In the genomic region with DNA sequence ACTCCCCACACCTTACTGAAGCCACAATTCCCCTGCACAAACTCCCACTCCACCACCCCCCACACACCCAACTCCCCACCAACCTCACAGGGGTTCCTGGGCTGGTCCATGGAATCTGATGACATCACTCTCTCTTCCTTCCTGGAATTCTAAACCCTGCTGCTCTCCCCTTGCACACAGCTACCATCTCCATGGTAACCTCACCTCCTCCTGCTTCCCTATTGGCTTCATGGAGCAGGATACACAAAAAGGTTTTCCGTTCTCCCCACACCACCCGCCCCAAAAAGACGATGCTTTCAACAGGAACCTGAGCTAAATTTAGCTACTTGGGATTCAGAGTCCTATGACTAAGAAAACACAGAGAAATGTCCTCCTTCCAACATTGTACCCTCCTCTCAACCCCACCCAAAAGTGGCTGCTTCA, we compare ENCODE assay signal across 8 cellular contexts.
A peak's percentile ranks its signal among the peaks of the same experiment; 100 is the strongest.
DNase-seq lines count a peak whose midpoint lies in the region; ATAC-seq, FAIRE-seq and TF ChIP-seq lines count a peak whose summit lies in the region.

No MANE protein-coding gene starts in this region.

- no peaks in the 10 kb centered on the region for H3K36me3 ChIP-seq in mesenchymal stem cell (ENCODE audit: control insufficient read depth in 1 of 2, insufficient read depth in 2 of 2, low read depth in 1 of 2, low read length in 2 of 2)

- no peak overlapping the region for H3K4ac ChIP-seq in mesenchymal stem cell (ENCODE audit: low read depth in 1 of 2, low read length in 2 of 2)

- no peak overlapping the region for H3K23ac ChIP-seq in mesenchymal stem cell (ENCODE audit: low read length in 2 of 2)

- peak overlapping the region in 1 of 2 experiments; percentile 52 for H3K18ac ChIP-seq in mesenchymal stem cell (ENCODE audit: low read depth in 1 of 2, low read length in 2 of 2)

- H2BK5ac ChIP-seq in mesenchymal stem cell (ENCODE audit: low read depth, low read length, poor library complexity, severe bottlenecking) = no peak overlapping the region

- no peaks in the 10 kb centered on the region for H3K27me3 ChIP-seq in mesenchymal stem cell (ENCODE audit: control insufficient read depth in 1 of 2, insufficient read depth in 1 of 2, low read length in 2 of 2)

- peak overlapping the region; percentile 70 for H2AK5ac ChIP-seq in mesenchymal stem cell (ENCODE audit: low read length, severe bottlenecking)

- H3K27me3 Mint-ChIP-seq in activated naive CD4-positive, alpha-beta T cell treated with anti-CD3 and anti-CD28 coated beads, Interleukin-2, amount 10 ng/mL, durations not matched to agents 7 days and 5 days = peaks cover 7% of the 10 kb centered on the region

- FAIRE-seq in endometrium (lab: Jason Lieb, UNC) = peak; percentile 31

- H3K4me1 ChIP-seq in mesenchymal stem cell (ENCODE audit: control insufficient read depth, insufficient read depth, low read depth, low read length) = peaks cover 4% of the 10 kb centered on the region

- H4K8ac ChIP-seq in mesenchymal stem cell (ENCODE audit: low read length) = no peak overlapping the region

- no peak overlapping the region for H3K14ac ChIP-seq in mesenchymal stem cell (ENCODE audit: low read length in 2 of 2)

- no peak overlapping the region for H2BK12ac ChIP-seq in mesenchymal stem cell (ENCODE audit: low read length in 2 of 2)

- peak overlapping the region; percentile 72 for H3K27ac ChIP-seq in mesenchymal stem cell (ENCODE audit: low read length, poor library complexity, severe bottlenecking)

- H3K4me3 ChIP-seq in AG04449 (ENCODE audit: low read depth, low read length) (peak overlapping the region; percentile 27), mesenchymal stem cell (ENCODE audit: insufficient read depth in 1 of 2, low read depth in 1 of 2, low read length in 2 of 2) (peak overlapping the region in 1 of 2 experiments; percentile 45)

- no peak for TF ChIP-seq CTCF in AG04449 (IDR thresholded peaks at IDR 0.05; ENCODE audit: insufficient read depth, low read length, missing control alignments)

- H3K27ac Mint-ChIP-seq in activated naive CD4-positive, alpha-beta T cell treated with anti-CD3 and anti-CD28 coated beads, Interleukin-2, amount 10 ng/mL, durations not matched to agents 7 days and 5 days = no peak overlapping the region

- no peaks in the 10 kb centered on the region for H3K4me1 Mint-ChIP-seq in activated naive CD4-positive, alpha-beta T cell treated with anti-CD3 and anti-CD28 coated beads, Interleukin-2, amount 10 ng/mL, durations not matched to agents 7 days and 5 days

- no peak for ATAC-seq in GM19351 (IDR thresholded peaks at IDR 0.05; ENCODE audit: unreplicated experiment)

- no peak overlapping the region for H4K91ac ChIP-seq in mesenchymal stem cell (ENCODE audit: low read length)

- H3K36me3 Mint-ChIP-seq in activated naive CD4-positive, alpha-beta T cell treated with anti-CD3 and anti-CD28 coated beads, Interleukin-2, amount 10 ng/mL, durations not matched to agents 7 days and 5 days = no peaks in the 10 kb centered on the region

- peak; percentile 70 for DNase-seq in AG04449 (ENCODE audit: low read depth, low spot score)
- peak; percentile 76 for DNase-seq in NCI-H146 (lab: John Stamatoyannopoulos, UW)
- DNase-seq in mesenchymal stem cell = peak; percentile 80
- no peak for DNase-seq in activated gamma-delta T cell (lab: John Stamatoyannopoulos, UW)
- DNase-seq in activated naive CD4-positive, alpha-beta T cell treated with anti-CD3 and anti-CD28 coated beads, Interleukin-2, amount 10 ng/mL, durations not matched to agents 7 days and 5 days = no peak
- no peak for DNase-seq in central memory CD4-positive, alpha-beta T cell

- H3K9me3 Mint-ChIP-seq in activated naive CD4-positive, alpha-beta T cell treated with anti-CD3 and anti-CD28 coated beads, Interleukin-2, amount 10 ng/mL, durations not matched to agents 7 days and 5 days = no peaks in the 10 kb centered on the region

- no peaks in the 10 kb centered on the region for H3K9me3 ChIP-seq in mesenchymal stem cell (ENCODE audit: control insufficient read depth, low read length)

- peak overlapping the region; percentile 67 for H3K9ac ChIP-seq in mesenchymal stem cell (ENCODE audit: low read length)

- H3K79me1 ChIP-seq in mesenchymal stem cell (replicated peaks; ENCODE audit: low read length, poor library complexity, severe bottlenecking) = peaks cover 20% of the 10 kb centered on the region

- H3K4me3 Mint-ChIP-seq in activated naive CD4-positive, alpha-beta T cell treated with anti-CD3 and anti-CD28 coated beads, Interleukin-2, amount 10 ng/mL, durations not matched to agents 7 days and 5 days = no peak overlapping the region

- POLR2A ChIA-PET in AG04449 (lab: Yijun Ruan, JAX) = interaction anchor here (0.8 kb wide), 1 partner anchor 10 kb away, joined by 3 read pairs; no protein-coding TSS in a partner anchor

- WGBS in mesenchymal stem cell = 2% methylated on average over 3 of the region's 3 CpGs

- CTCF ChIA-PET in AG04449 (lab: Yijun Ruan, JAX) = interaction anchor here (1.0 to 10.7 kb wide), 3 partner anchors 9 to 104 kb away, joined by 3 to 73 read pairs (median 7); no protein-coding TSS in a partner anchor
- CTCF ChIA-PET in activated naive CD4-positive, alpha-beta T cell treated with anti-CD3 and anti-CD28 coated beads, Interleukin-2, amount 10 ng/mL, durations not matched to agents 7 days and 5 days (lab: Charles Lee) = no interaction called here

- H2BK15ac ChIP-seq in mesenchymal stem cell (ENCODE audit: low read depth, poor library complexity, severe bottlenecking) = no peak overlapping the region

- H2AFZ ChIP-seq in mesenchymal stem cell (ENCODE audit: low read depth, low read length) = no peak overlapping the region

- H2BK120ac ChIP-seq in mesenchymal stem cell (ENCODE audit: low read depth, low read length) = no peak overlapping the region

- H3K4me2 ChIP-seq in mesenchymal stem cell (ENCODE audit: low read length, poor library complexity, severe bottlenecking) = peak overlapping the region; percentile 77

Comparison
In these comparisons a context has a peak if more than half of its experiments do, and no peak if none do; other contexts are left out.
1. DNase-seq: peak in AG04449 (single experiment), NCI-H146 (single experiment) and mesenchymal stem cell (single experiment); none in activated gamma-delta T cell (single experiment), activated naive CD4-positive, alpha-beta T cell treated with anti-CD3 and anti-CD28 coated beads, Interleukin-2, amount 10 ng/mL, durations not matched to agents 7 days and 5 days (single experiment) and central memory CD4-positive, alpha-beta T cell (single experiment).